1 cellular context compared by ENCODE assay signal in genomic region chr17:72594248-72594647, GRCh38.
TF ChIP-seq lines count a peak whose summit lies in the region.

No MANE protein-coding gene starts in this region.

TF ChIP-seq in H1, 55 proteins besides CTCF, POLR2A, EP300 and RAD21:
- no peak for TF ChIP-seq SP2 (IDR thresholded peaks at IDR 0.05; ENCODE audit: low read length)
- TF ChIP-seq HDAC2 (IDR thresholded peaks at IDR 0.05; ENCODE audit: borderline replicate concordance in 1 of 2, low read depth in 2 of 2, low read length in 2 of 2) = no peak
- TF ChIP-seq TEAD4 (IDR thresholded peaks at IDR 0.05; ENCODE audit: low read depth, low read length) = no peak
- TF ChIP-seq E2F6 (IDR thresholded peaks at IDR 0.05) = no peak
- no peak for TF ChIP-seq KDM5A (IDR thresholded peaks at IDR 0.05; ENCODE audit: low read length)
- TF ChIP-seq GABPA (IDR thresholded peaks at IDR 0.05; ENCODE audit: borderline replicate concordance, insufficient read depth, low read length) = no peak
- TF ChIP-seq ASH2L (IDR thresholded peaks at IDR 0.05; ENCODE audit: low read length) = no peak
- TF ChIP-seq JUN (IDR thresholded peaks at IDR 0.05; ENCODE audit: low read depth, low read length) = no peak
- TF ChIP-seq USF2 (IDR thresholded peaks at IDR 0.05; ENCODE audit: low read length) = no peak
- TF ChIP-seq KDM1A (IDR thresholded peaks at IDR 0.05; ENCODE audit: borderline replicate concordance, low read length) = no peak
- TF ChIP-seq TAF7 (optimal IDR thresholded peaks at IDR 0.05; ENCODE audit: borderline replicate concordance, low read depth, low read length) = no peak
- TF ChIP-seq PHF8 (conservative IDR thresholded peaks at IDR 0.05; ENCODE audit: low read depth, low read length) = no peak
- TF ChIP-seq SAP30 (IDR thresholded peaks at IDR 0.05; ENCODE audit: insufficient read depth, insufficient replicate concordance, low read length) = no peak
- TF ChIP-seq TAF1 (IDR thresholded peaks at IDR 0.05; ENCODE audit: low read depth, low read length) = no peak
- no peak for TF ChIP-seq RXRA (IDR thresholded peaks at IDR 0.05; ENCODE audit: insufficient read depth, low read depth, low read length)
- TF ChIP-seq SUZ12 (IDR thresholded peaks at IDR 0.05; ENCODE audit: low read length) = no peak
- TF ChIP-seq JUND (IDR thresholded peaks at IDR 0.05; ENCODE audit: low read length) = no peak
- TF ChIP-seq MAX (IDR thresholded peaks at IDR 0.05) = no peak
